2 cellular contexts compared by ENCODE assay signal in the genomic region with DNA sequence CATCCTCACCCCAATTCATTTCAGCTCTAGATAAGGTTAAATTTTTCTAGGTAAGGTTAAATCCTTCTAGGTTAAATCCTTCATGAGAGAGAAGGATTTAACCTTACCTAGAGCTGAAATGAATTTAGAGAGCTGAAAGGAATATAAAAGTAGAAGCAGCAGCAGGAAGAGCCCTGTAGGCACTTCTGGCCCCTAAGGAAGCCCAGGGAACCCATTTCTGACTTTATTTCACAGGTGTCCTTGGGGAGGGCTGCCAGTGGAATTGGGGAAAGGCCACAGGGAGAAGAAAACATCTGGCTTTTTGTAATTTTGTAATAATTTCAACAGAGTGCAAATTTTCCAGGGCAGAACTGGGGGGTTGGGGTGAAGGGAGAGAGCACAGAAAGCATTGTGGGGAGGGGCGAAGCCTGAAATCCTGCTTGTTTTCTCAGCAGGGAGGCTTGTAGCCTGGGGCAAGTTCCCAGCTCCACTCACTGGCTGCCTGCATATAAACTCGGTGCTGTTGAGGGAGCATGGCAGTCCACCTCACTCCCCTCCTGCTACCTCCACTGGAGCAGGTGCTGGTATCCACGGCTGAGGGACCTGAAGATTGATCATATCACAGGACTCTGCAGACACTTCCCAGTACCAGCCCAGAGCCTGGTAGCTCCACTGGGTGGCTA.
A peak's percentile ranks its signal among the peaks of the same experiment; 100 is the strongest.
TF ChIP-seq lines count a peak whose summit lies in the region.

No MANE protein-coding gene starts in this region.

TF ChIP-seq in HEK293, 187 proteins besides CTCF, POLR2A, EP300 and RAD21:
- no peak for TF ChIP-seq ZBTB20 (tag by site-specific recombination; IDR thresholded peaks at IDR 0.05)
- no peak for TF ChIP-seq ZNF292 (tag by site-specific recombination; IDR thresholded peaks at IDR 0.05; ENCODE audit: borderline replicate concordance, low read depth)
- TF ChIP-seq ZNF510 (tag by site-specific recombination; IDR thresholded peaks at IDR 0.05; ENCODE audit: insufficient replicate concordance), result no peak
- no peak for TF ChIP-seq ZNF837 (tag by site-specific recombination; IDR thresholded peaks at IDR 0.05)
- TF ChIP-seq ZNF114 (tag by site-specific recombination; IDR thresholded peaks at IDR 0.05), result no peak
- no peak for TF ChIP-seq PRDM10 (tag by site-specific recombination; IDR thresholded peaks at IDR 0.05)
- TF ChIP-seq ZNF658 (tag by site-specific recombination; IDR thresholded peaks at IDR 0.05), result no peak
- TF ChIP-seq ZNF341 (tag by site-specific recombination; IDR thresholded peaks at IDR 0.05; ENCODE audit: low read depth), result peak; percentile 85
- no peak for TF ChIP-seq ZBTB48 (tag by site-specific recombination; IDR thresholded peaks at IDR 0.05)
- TF ChIP-seq KLF1 (tag by site-specific recombination; IDR thresholded peaks at IDR 0.05), result no peak
- no peak for TF ChIP-seq ZSCAN16 (tag by site-specific recombination; IDR thresholded peaks at IDR 0.05)
- no peak for TF ChIP-seq ZSCAN30 (tag by site-specific recombination; IDR thresholded peaks at IDR 0.05)
- no peak for TF ChIP-seq ZNF600 (tag by site-specific recombination; IDR thresholded peaks at IDR 0.05)
- no peak for TF ChIP-seq YY2 (tag by site-specific recombination; IDR thresholded peaks at IDR 0.05)
- TF ChIP-seq ZNF398 (tag by site-specific recombination; IDR thresholded peaks at IDR 0.05), result 0 out of 2 replicates have a peak, but pooled peaks have one; percentile 28
- no peak for TF ChIP-seq ZNF776 (tag by site-specific recombination; IDR thresholded peaks at IDR 0.05; ENCODE audit: borderline replicate concordance)
- TF ChIP-seq FEZF1 (tag by site-specific recombination; IDR thresholded peaks at IDR 0.05), result no peak
- TF ChIP-seq ZNF16 (tag by site-specific recombination; IDR thresholded peaks at IDR 0.05; ENCODE audit: low read depth), result no peak

TF ChIP-seq in SK-N-SH, 30 proteins besides CTCF, POLR2A, EP300 and RAD21:
- no peak for TF ChIP-seq PBX3 (IDR thresholded peaks at IDR 0.05)
- no peak for TF ChIP-seq JUND (IDR thresholded peaks at IDR 0.05)
- no peak for TF ChIP-seq RCOR1 (IDR thresholded peaks at IDR 0.05; ENCODE audit: low read length)
- TF ChIP-seq MXI1 (IDR thresholded peaks at IDR 0.05; ENCODE audit: low read depth, low read length), result no peak
- TF ChIP-seq RXRA (IDR thresholded peaks at IDR 0.05; ENCODE audit: borderline replicate concordance, low read depth), result no peak
- TF ChIP-seq MAX (IDR thresholded peaks at IDR 0.05; ENCODE audit: low read depth), result no peak
- no peak for TF ChIP-seq GATA2 (CRISPR knock-in tag; IDR thresholded peaks at IDR 0.05)
- no peak for TF ChIP-seq FOSL2 (IDR thresholded peaks at IDR 0.05; ENCODE audit: borderline replicate concordance, low read depth)
- no peak for TF ChIP-seq EZH2phosphoT487 (IDR thresholded peaks at IDR 0.05; ENCODE audit: borderline replicate concordance, low read depth)
- no peak for TF ChIP-seq NFIC (IDR thresholded peaks at IDR 0.05; ENCODE audit: borderline replicate concordance)
